ENCODE assay signal across 10 cellular contexts in genomic region chr4:143377635-143378099, GRCh38. TPM values are rescaled to one million over a fixed set of nuclear protein-coding genes. Genes with fewer than 3 reads are reported as not detected.
DNase-seq lines count a peak whose midpoint lies in the region; ATAC-seq, FAIRE-seq and TF ChIP-seq lines count a peak whose summit lies in the region.
"Had no signal": no experiment of that assay in that cellular context is flagged by ENCODE, and none has a peak within 500 bp of the region (broad histone marks: within the 10 kb centered on the region; RNA-seq: fewer than 3 reads in every experiment).

No MANE protein-coding gene starts in this region.

- H3K4me3 ChIP-seq in OCI-LY3 (ENCODE audit: low read length) (peak overlapping the region; percentile 66), small intestine (ENCODE audit: low read depth in 1 of 2, low read length in 2 of 2) (no peak overlapping the region), kidney (ENCODE audit: low read length in 2 of 2) (no peak overlapping the region)

- H3K4me3 Mint-ChIP-seq in stimulated activated naive B cell treated with anti-CD40 and anti-IgM and Interleukin-4, amounts not matched to agents 10 μg/mL and 1 μg/mL and 100 μg/mL, for 72 hours, result peak overlapping the region; percentile 8 to 64
- H3K4me3 Mint-ChIP-seq: activated naive CD8-positive, alpha-beta T cell treated with anti-CD3 and anti-CD28 coated beads, Interleukin-2, amount 10 ng/mL, durations not matched to agents 7 days and 5 days had no signal

- H3K36me3 ChIP-seq in OCI-LY3 (replicated peaks; ENCODE audit: low read depth, low read length) (no peaks in the 10 kb centered on the region), small intestine (ENCODE audit: control insufficient read depth in 2 of 2, insufficient read depth in 2 of 2, low read length in 2 of 2) (no peaks in the 10 kb centered on the region), kidney (ENCODE audit: control insufficient read depth in 1 of 2, insufficient read depth in 2 of 2, low read length in 2 of 2) (no peaks in the 10 kb centered on the region)

- 53 to 80% (median 75%) methylated on average over 7 of the region's 7 CpGs for WGBS in small intestine, 3 donors

- H3K9me3 ChIP-seq in OCI-LY3 (ENCODE audit: insufficient read depth, low read length) (no peaks in the 10 kb centered on the region), small intestine (ENCODE audit: control insufficient read depth, low read depth) (no peaks in the 10 kb centered on the region), kidney (ENCODE audit: control insufficient read depth in 1 of 2, low read length in 2 of 2) (no peaks in the 10 kb centered on the region)

- H3K27ac ChIP-seq in OCI-LY3 (ENCODE audit: low read length), result peak overlapping the region; percentile 91
- no peak overlapping the region for H3K27ac ChIP-seq in small intestine (ENCODE audit: low read depth in 1 of 2, low read length in 1 of 2)
- H3K27ac ChIP-seq in kidney (ENCODE audit: low read depth in 2 of 2, low read length in 2 of 2), result peak overlapping the region in 1 of 2 donors; percentile 17

- no peaks in the 10 kb centered on the region for H3K27me3 Mint-ChIP-seq in stimulated activated naive B cell treated with anti-CD40 and anti-IgM and Interleukin-4, amounts not matched to agents 10 μg/mL and 1 μg/mL and 100 μg/mL, for 72 hours
- H3K27me3 Mint-ChIP-seq: activated naive CD8-positive, alpha-beta T cell treated with anti-CD3 and anti-CD28 coated beads, Interleukin-2, amount 10 ng/mL, durations not matched to agents 7 days and 5 days had no signal

- peaks cover 2 to 3% of the 10 kb centered on the region in 2 donors for H3K36me3 Mint-ChIP-seq in stimulated activated naive B cell treated with anti-CD40 and anti-IgM and Interleukin-4, amounts not matched to agents 10 μg/mL and 1 μg/mL and 100 μg/mL, for 72 hours
- no peaks in the 10 kb centered on the region for H3K36me3 Mint-ChIP-seq in activated naive CD4-positive, alpha-beta T cell treated with anti-CD3 and anti-CD28 coated beads, Interleukin-2, amount 50 U/mL, for 72 hours
- H3K36me3 Mint-ChIP-seq: activated naive CD8-positive, alpha-beta T cell treated with anti-CD3 and anti-CD28 coated beads, Interleukin-2, amount 10 ng/mL, durations not matched to agents 7 days and 5 days had no signal

- intact Hi-C loops in kidney (cut with DNase I), result no loop called here

- H3K79me2 ChIP-seq in OCI-LY3 (ENCODE audit: low read length), result peaks cover 88% of the 10 kb centered on the region

- no peaks in the 10 kb centered on the region for H4K20me1 ChIP-seq in OCI-LY3 (ENCODE audit: insufficient read depth, low read length)

- H3K27ac Mint-ChIP-seq in stimulated activated naive B cell treated with anti-CD40 and anti-IgM and Interleukin-4, amounts not matched to agents 10 μg/mL and 1 μg/mL and 100 μg/mL, for 72 hours, result peak overlapping the region; percentile 89
- H3K27ac Mint-ChIP-seq in activated naive CD4-positive, alpha-beta T cell treated with anti-CD3 and anti-CD28 coated beads, Interleukin-2, amount 50 U/mL, for 72 hours, result no peak overlapping the region
- H3K27ac Mint-ChIP-seq: activated naive CD8-positive, alpha-beta T cell treated with anti-CD3 and anti-CD28 coated beads, Interleukin-2, amount 10 ng/mL, durations not matched to agents 7 days and 5 days had no signal

- no peak for TF ChIP-seq CTCF in OCI-LY3 (IDR thresholded peaks at IDR 0.05; ENCODE audit: low read depth, low read length)
- TF ChIP-seq CTCF in GM13977 (IDR thresholded peaks at IDR 0.05; ENCODE audit: extremely low read depth, insufficient read depth, missing control alignments), result no peak
- TF ChIP-seq CTCF in kidney (IDR thresholded peaks at IDR 0.05; ENCODE audit: borderline replicate concordance, extremely low read depth, insufficient read depth), result no peak

- ATAC-seq in GM19328 (IDR thresholded peaks at IDR 0.05; ENCODE audit: unreplicated experiment) (peak; percentile 57), HG02885 (IDR thresholded peaks at IDR 0.05; ENCODE audit: poor library complexity, unreplicated experiment) (peak; percentile 56)
- peak; percentile 82 to 84 for ATAC-seq in stimulated activated naive B cell treated with anti-CD40 and anti-IgM and Interleukin-4, amounts not matched to agents 10 μg/mL and 1 μg/mL and 100 μg/mL, for 72 hours (replicated peaks)
- no peak for ATAC-seq in activated naive CD4-positive, alpha-beta T cell treated with anti-CD3 and anti-CD28 coated beads, Interleukin-2, amount 50 U/mL, for 72 hours

- H3K4me2 ChIP-seq in OCI-LY3 (ENCODE audit: low read length), result peak overlapping the region; percentile 83

- peaks cover 97% of the 10 kb centered on the region for H3K4me1 ChIP-seq in OCI-LY3 (ENCODE audit: low read length)
- H3K4me1 ChIP-seq in small intestine (ENCODE audit: control insufficient read depth in 2 of 2, insufficient read depth in 1 of 2, low read depth in 1 of 2, low read length in 1 of 2), result peaks cover 6 to 10% of the 10 kb centered on the region in 2 donors
- H3K4me1 ChIP-seq in kidney (ENCODE audit: control insufficient read depth in 1 of 2, insufficient read depth in 1 of 2, low read depth in 1 of 2, low read length in 2 of 2), result peaks cover 27 to 55% of the 10 kb centered on the region in 2 donors

- no peaks in the 10 kb centered on the region for H3K9me3 Mint-ChIP-seq in stimulated activated naive B cell treated with anti-CD40 and anti-IgM and Interleukin-4, amounts not matched to agents 10 μg/mL and 1 μg/mL and 100 μg/mL, for 72 hours
- no peaks in the 10 kb centered on the region for H3K9me3 Mint-ChIP-seq in activated naive CD4-positive, alpha-beta T cell treated with anti-CD3 and anti-CD28 coated beads, Interleukin-2, amount 50 U/mL, for 72 hours
- H3K9me3 Mint-ChIP-seq: activated naive CD8-positive, alpha-beta T cell treated with anti-CD3 and anti-CD28 coated beads, Interleukin-2, amount 10 ng/mL, durations not matched to agents 7 days and 5 days had no signal

- H2AFZ ChIP-seq in OCI-LY3 (ENCODE audit: low read depth, low read length), result no peak overlapping the region

- DNase-seq in stimulated activated naive B cell treated with anti-CD40 and anti-IgM and Interleukin-4, amounts not matched to agents 10 μg/mL and 1 μg/mL and 100 μg/mL, for 72 hours, result no peak
- DNase-seq in small intestine (no peak), GM13977 (ENCODE audit: low spot score) (no peak), kidney (no peak)
- no peak for DNase-seq in activated naive CD4-positive, alpha-beta T cell treated with anti-CD3 and anti-CD28 coated beads, Interleukin-2, amount 50 U/mL, for 72 hours (ENCODE audit: low spot score in 2 of 2)
- DNase-seq: activated naive CD8-positive, alpha-beta T cell treated with anti-CD3 and anti-CD28 coated beads, Interleukin-2, amount 10 ng/mL, durations not matched to agents 7 days and 5 days had no signal

- peaks cover 52 to 80% of the 10 kb centered on the region in 2 donors for H3K4me1 Mint-ChIP-seq in stimulated activated naive B cell treated with anti-CD40 and anti-IgM and Interleukin-4, amounts not matched to agents 10 μg/mL and 1 μg/mL and 100 μg/mL, for 72 hours
- H3K4me1 Mint-ChIP-seq: activated naive CD8-positive, alpha-beta T cell treated with anti-CD3 and anti-CD28 coated beads, Interleukin-2, amount 10 ng/mL, durations not matched to agents 7 days and 5 days had no signal

- no peaks in the 10 kb centered on the region for H3K27me3 ChIP-seq in OCI-LY3 (ENCODE audit: low read depth, low read length)
- no peaks in the 10 kb centered on the region for H3K27me3 ChIP-seq in small intestine (ENCODE audit: control insufficient read depth in 2 of 2, insufficient read depth in 2 of 2, low read length in 2 of 2)

- in situ Hi-C loops in GM13977 (cut with MboI; ENCODE audit: low pct_unique_long_range_greater_than_20kb, low sequenced_read_pairs, unreplicated experiment), result no loop called here

- FAIRE-seq in small intestine (lab: Jason Lieb, UNC) (no peak), kidney (lab: Jason Lieb, UNC) (no peak)
- FAIRE-seq: RCC 7860 had no signal

- H3K9ac ChIP-seq in OCI-LY3 (ENCODE audit: low read length) (peak overlapping the region; percentile 84), kidney (ENCODE audit: low read length in 2 of 2) (no peak overlapping the region)

RNA-seq across cellular contexts. Expression of gene GAB1, which starts 41.0 kb away (rescaled TPM):
- polyA plus RNA-seq in small intestine, result 1 to 10 TPM; 3.5 to 7.2 (median 6.3) TPM
- total RNA-seq in activated naive CD4-positive, alpha-beta T cell treated with anti-CD3 and anti-CD28 coated beads, Interleukin-2, amount 50 U/mL, for 72 hours, result 1 to 10 TPM in 1 of 2 donors, not detected in 1; 3.2 TPM
- total RNA-seq in kidney, result 38.0 TPM
- 3.6 TPM for polyA plus RNA-seq in kidney (ENCODE audit: insufficient read depth, low read depth, low replicate concordance)

Comparison
In these comparisons a context has a peak if more than half of its experiments do, and no peak if none do; other contexts are left out.
1. ATAC-seq: peak in GM19328 (single experiment), HG02885 (single experiment) and stimulated activated naive B cell treated with anti-CD40 and anti-IgM and Interleukin-4, amounts not matched to agents 10 μg/mL and 1 μg/mL and 100 μg/mL, for 72 hours (2 of 2); none in activated naive CD4-positive, alpha-beta T cell treated with anti-CD3 and anti-CD28 coated beads, Interleukin-2, amount 50 U/mL, for 72 hours (0 of 2).